ENCODE assay signal across 8 cellular contexts in genomic region chr6:26195376-26195923, GRCh38.
DNase-seq lines count a peak whose midpoint lies in the region; ATAC-seq, FAIRE-seq and TF ChIP-seq lines count a peak whose summit lies in the region.

No MANE protein-coding gene starts in this region.

- peaks cover 3% of the 10 kb centered on the region for H3K79me2 ChIP-seq in mesendoderm (ENCODE audit: control insufficient read depth, insufficient read depth, low read length)

- no peak overlapping the region for H4K8ac ChIP-seq in mesendoderm (ENCODE audit: low read depth, low read length)

- no peaks in the 10 kb centered on the region for H3K79me1 ChIP-seq in mesendoderm (ENCODE audit: low read length)

- H3K4me1 ChIP-seq in mesendoderm (ENCODE audit: control insufficient read depth, low read depth, low read length), result no peaks in the 10 kb centered on the region

- no peak overlapping the region for H2BK120ac ChIP-seq in mesendoderm (ENCODE audit: low read depth, low read length)

- H3K27ac ChIP-seq in mesendoderm (ENCODE audit: low read depth, low read length), result peak overlapping the region; percentile 66

- no peaks in the 10 kb centered on the region for H3K27me3 ChIP-seq in mesendoderm (ENCODE audit: insufficient read depth, low read length, poor library complexity)

- DNase-seq in NOMO-1 treated with DMSO at 0.1 percent for 48 hours (lab: John Stamatoyannopoulos, UW; ENCODE audit: unreplicated experiment) (peak; percentile 89), activated T-cell treated with anti-CD3 and anti-CD28 coated beads for 24 hours (ENCODE audit: low read depth) (peak; percentile 69), endothelial cell (ENCODE audit: low spot score) (peak; percentile 66), mesendoderm (peak; percentile 88)
- peak; percentile 82 for DNase-seq in stimulated activated CD8-positive, alpha-beta memory T cell treated with anti-CD3 and anti-CD28 coated beads, Interleukin-4, amount 100 ng/mL, for 48 hours

- no peak overlapping the region for H4K5ac ChIP-seq in mesendoderm (ENCODE audit: low read length)

- FAIRE-seq in G401.6 (lab: Jason Lieb, UNC), result peak; percentile 94

- H3K4me1 Mint-ChIP-seq in endothelial cell (ENCODE audit: unreplicated experiment), result peaks cover 27% of the 10 kb centered on the region

- TF ChIP-seq CTCF in endothelial cell (IDR thresholded peaks at IDR 0.05; ENCODE audit: unreplicated experiment), result no peak

- ATAC-seq in HG02884 (IDR thresholded peaks at IDR 0.05; ENCODE audit: unreplicated experiment), result peak; percentile 32
- ATAC-seq in HG02970 (IDR thresholded peaks at IDR 0.05; ENCODE audit: low FRiP score, unreplicated experiment), result no peak

- peaks cover 5% of the 10 kb centered on the region for H3K27me3 Mint-ChIP-seq in endothelial cell (ENCODE audit: unreplicated experiment)

- H3K36me3 Mint-ChIP-seq in endothelial cell (ENCODE audit: low read depth, unreplicated experiment), result no peaks in the 10 kb centered on the region

- no CpG with 5 or more reads among the region's 23 CpGs for WGBS in mesendoderm (ENCODE audit: extremely low coverage, insufficient coverage, low lambda C conversion rate)

- H3K4ac ChIP-seq in mesendoderm (ENCODE audit: low read depth, low read length), result no peak overlapping the region

- H3K4me2 ChIP-seq in mesendoderm (ENCODE audit: low read length), result peak overlapping the region; percentile 69

- H3K9ac ChIP-seq in mesendoderm (ENCODE audit: low read length), result peak overlapping the region; percentile 90

- peak overlapping the region; percentile 95 for H3K27ac Mint-ChIP-seq in endothelial cell (ENCODE audit: unreplicated experiment)

- peak overlapping the region; percentile 23 for H3K18ac ChIP-seq in mesendoderm (ENCODE audit: low read length)

- H2BK5ac ChIP-seq in mesendoderm (ENCODE audit: low read length), result peak overlapping the region; percentile 65

- H3K36me3 ChIP-seq in mesendoderm (ENCODE audit: control insufficient read depth, insufficient read depth, low read length), result no peaks in the 10 kb centered on the region

- H3K23ac ChIP-seq in mesendoderm (ENCODE audit: low read length), result no peak overlapping the region

- H3K56ac ChIP-seq in mesendoderm (ENCODE audit: low read length), result peak overlapping the region; percentile 92

- peak overlapping the region; percentile 61 for H3K4me3 ChIP-seq in mesendoderm (ENCODE audit: low read length)

- no peak overlapping the region for H2BK15ac ChIP-seq in mesendoderm (replicated peaks; ENCODE audit: low read depth)

- peak overlapping the region; percentile 94 for H3K4me3 Mint-ChIP-seq in endothelial cell (ENCODE audit: unreplicated experiment)

- no peaks in the 10 kb centered on the region for H3K9me3 Mint-ChIP-seq in endothelial cell (ENCODE audit: unreplicated experiment)

- H2AK5ac ChIP-seq in mesendoderm (ENCODE audit: low read length), result no peak overlapping the region
